17 cellular contexts compared by ENCODE assay signal in genomic region chr11:70500076-70500847, GRCh38.
DNase-seq lines count a peak whose midpoint lies in the region; ATAC-seq, FAIRE-seq and TF ChIP-seq lines count a peak whose summit lies in the region.
"Had no signal": no experiment of that assay in that cellular context is flagged by ENCODE, and none has a peak within 500 bp of the region (broad histone marks: within the 10 kb centered on the region; RNA-seq: fewer than 3 reads in every experiment).

No MANE protein-coding gene starts in this region.

- no peak for TF ChIP-seq POLR2A in K562 (conservative IDR thresholded peaks at IDR 0.05)
- TF ChIP-seq POLR2A in sigmoid colon (IDR thresholded peaks at IDR 0.05): no peak

- intact Hi-C loops in K562 (cut with micrococcal nuclease): no loop called here
- intact Hi-C loops in lower lobe of right lung (cut with DNase I): no loop called here
- intact Hi-C loops in sigmoid colon (cut with DNase I): no loop called here

- DNase-seq in K562 (ENCODE audit: extremely low read depth in 1 of 4, low spot score in 3 of 4) (no peak), lower lobe of right lung (peak; percentile 37), sigmoid colon (peak; percentile 53), GM10248 (ENCODE audit: extremely low spot score) (no peak), NCI-H2081 (lab: John Stamatoyannopoulos, UW) (no peak)
- DNase-seq in stimulated activated CD4-positive, alpha-beta T cell treated with anti-CD3 and anti-CD28 coated beads, Interleukin-2, amount 100 ng/mL, for 48 hours: no peak
- DNase-seq: Calu3; CD4-positive, alpha-beta T cell; KBM-7; NCI-H1417 treated with DMSO at 0.1 percent for 48 hours; NCI-H1930; NCI-H2171; NCI-H446; NK-92 treated with Interleukin-12 subunit alpha and Interleukin-12 subunit beta, amount 100 ng/mL, for 24 hours had no signal

- CTCF ChIA-PET in K562 (lab: Yijun Ruan, JAX; ENCODE audit: low intra/inter-chr PET ratio): no interaction called here
- CTCF ChIA-PET in GM10248 (lab: Yijun Ruan, JAX): no interaction called here

- H3K79me2 ChIP-seq in K562 (ENCODE audit: control insufficient read depth, insufficient read depth, low read length): no peaks in the 10 kb centered on the region

- TF ChIP-seq RAD21 in K562 (CRISPR knock-in tag; conservative IDR thresholded peaks at IDR 0.05 in 1 of 2, IDR thresholded peaks at IDR 0.05 in 1 of 2): no peak

- no peaks in the 10 kb centered on the region for H3K9me3 ChIP-seq in BLaER1 treated with 17β-estradiol and CSF1 and Interleukin-3, amounts not matched to agents 10 nM and 100 nM (replicated peaks in 1 of 11)
- H3K9me3 ChIP-seq in K562 (replicated peaks; ENCODE audit: control insufficient read depth, insufficient read depth, low read depth, low read length) (no peaks in the 10 kb centered on the region), lower lobe of right lung (no peaks in the 10 kb centered on the region), sigmoid colon (no peaks in the 10 kb centered on the region)

- peaks cover 0 to 16% (median 0%) of the 10 kb centered on the region in 11 experiments; a peak in 3 of 22 replicates for H4K20me1 ChIP-seq in BLaER1 treated with 17β-estradiol and CSF1 and Interleukin-3, amounts not matched to agents 10 nM and 100 nM
- peaks cover 8% of the 10 kb centered on the region for H4K20me1 ChIP-seq in K562 (replicated peaks; ENCODE audit: control insufficient read depth, insufficient read depth, low read length)

- H3K36me3 ChIP-seq in BLaER1 treated with 17β-estradiol and CSF1 and Interleukin-3, amounts not matched to agents 10 nM and 100 nM: no peaks in the 10 kb centered on the region
- H3K36me3 ChIP-seq in K562 (ENCODE audit: control insufficient read depth, insufficient read depth, low read length) (no peaks in the 10 kb centered on the region), lower lobe of right lung (no peaks in the 10 kb centered on the region), sigmoid colon (no peaks in the 10 kb centered on the region)
- H3K36me3 ChIP-seq: SJSA1 had no signal

- TF ChIP-seq EP300 in K562 (IDR thresholded peaks at IDR 0.05; ENCODE audit: low read length) (no peak), sigmoid colon (IDR thresholded peaks at IDR 0.05) (no peak)

- no peaks in the 10 kb centered on the region for H3K27me3 ChIP-seq in BLaER1 treated with 17β-estradiol and CSF1 and Interleukin-3, amounts not matched to agents 10 nM and 100 nM
- peaks cover 39 to 94% of the 10 kb centered on the region in 2 experiments; a peak in 4 of 5 replicates for H3K27me3 ChIP-seq in K562 (ENCODE audit: control insufficient read depth in 2 of 2, insufficient read depth in 2 of 2, low read length in 2 of 2)
- H3K27me3 ChIP-seq in lower lobe of right lung (ENCODE audit: low read depth): no peaks in the 10 kb centered on the region
- no peaks in the 10 kb centered on the region for H3K27me3 ChIP-seq in sigmoid colon

- POLR2A ChIA-PET in K562 (lab: Yijun Ruan, JAX) (interaction anchor here (0.5 to 0.6 kb wide), 2 partner anchors 225 to 418 kb away, joined by 3 read pairs; no protein-coding TSS in a partner anchor), GM10248 (lab: Yijun Ruan, JAX) (no interaction called here)

- 0% methylated on average over 19 of the region's 25 CpGs for WGBS in K562 (ENCODE audit: insufficient coverage, low coverage, missing lambda C conversion rate)
- 95% methylated on average over 25 of the region's 25 CpGs for WGBS in sigmoid colon, 2 donors

- H2AFZ ChIP-seq in K562 (ENCODE audit: low read depth, low read length): no peak overlapping the region
- H2AFZ ChIP-seq: GM23248 had no signal

- no peak overlapping the region for H3K27ac ChIP-seq in BLaER1 treated with 17β-estradiol and CSF1 and Interleukin-3, amounts not matched to agents 10 nM and 100 nM
- H3K27ac ChIP-seq in K562 (ENCODE audit: extremely low read depth, low read depth, low read length) (no peak overlapping the region), lower lobe of right lung (no peak overlapping the region), sigmoid colon (no peak overlapping the region)
- H3K27ac ChIP-seq: GM23248, SJSA1 had no signal

- H3K9ac ChIP-seq in BLaER1 treated with 17β-estradiol and CSF1 and Interleukin-3, amounts not matched to agents 10 nM and 100 nM: 0 out of 22 replicates have a peak overlapping the region, but pooled peaks of 2 of the 11 experiments have one; percentile 18 to 24
- no peak overlapping the region for H3K9ac ChIP-seq in K562 (ENCODE audit: insufficient read depth in 1 of 2, low read depth in 2 of 2, low read length in 2 of 2)
- H3K9ac ChIP-seq: GM23248 had no signal

- ATAC-seq in K562 (peak; percentile 35; the same call in 1 of the 3 replicates), lower lobe of right lung (no peak)

- H3K4me2 ChIP-seq in BLaER1 treated with 17β-estradiol and CSF1 and Interleukin-3, amounts not matched to agents 10 nM and 100 nM: peak overlapping the region in 8 of 11 experiments; percentile 26 to 60 (median 48); a peak in 13 of 22 replicates
- H3K4me2 ChIP-seq in K562 (ENCODE audit: insufficient read depth, low read length): no peak overlapping the region

- in situ Hi-C loops in K562 (cut with MboI): loop anchor here (25.0 kb wide), 1 partner anchor 562 kb away; no protein-coding TSS in a partner anchor

- H3K4me1 ChIP-seq in BLaER1 treated with 17β-estradiol and CSF1 and Interleukin-3, amounts not matched to agents 10 nM and 100 nM: peaks cover 0 to 44% (median 21%) of the 10 kb centered on the region in 10 experiments; a peak in 12 of 20 replicates
- H3K4me1 ChIP-seq in K562 (replicated peaks in 1 of 2; ENCODE audit: control insufficient read depth in 2 of 2, insufficient read depth in 2 of 2, low read length in 2 of 2) (peaks cover 0 to 3% of the 10 kb centered on the region in 2 experiments; a peak in 1 of 5 replicates), lower lobe of right lung (no peaks in the 10 kb centered on the region), sigmoid colon (no peaks in the 10 kb centered on the region)

- no peak overlapping the region for H3K4me3 ChIP-seq in BLaER1 treated with 17β-estradiol and CSF1 and Interleukin-3, amounts not matched to agents 10 nM and 100 nM
- no peak overlapping the region for H3K4me3 ChIP-seq in K562
- no peak overlapping the region for H3K4me3 ChIP-seq in lower lobe of right lung
- H3K4me3 ChIP-seq in sigmoid colon: no peak overlapping the region
- H3K4me3 ChIP-seq: GM23248, SJSA1 had no signal

- no peak for FAIRE-seq in K562 (lab: Jason Lieb, UNC)

- BruUV-seq in K562 (replicated peaks; lab: Mats Ljungman, UMichigan): no TSS peak

- no peaks in the 10 kb centered on the region for H3K9me1 ChIP-seq in K562 (ENCODE audit: control insufficient read depth, insufficient read depth, low read length)

- no peak for TF ChIP-seq CTCF in K562 (IDR thresholded peaks at IDR 0.05 in 2 of 3, conservative IDR thresholded peaks at IDR 0.05 in 1 of 3; ENCODE audit: insufficient read depth in 2 of 3, low read depth in 1 of 3, low read length in 3 of 3)
- TF ChIP-seq CTCF in lower lobe of right lung (IDR thresholded peaks at IDR 0.05): no peak
- no peak for TF ChIP-seq CTCF in sigmoid colon (IDR thresholded peaks at IDR 0.05)
- TF ChIP-seq CTCF in GM10248 (IDR thresholded peaks at IDR 0.05; ENCODE audit: control extremely low read depth, extremely low read depth, low read depth, missing control alignments): no peak

TF ChIP-seq in K562, 482 proteins besides CTCF, POLR2A, EP300 and RAD21:
- TF ChIP-seq NCOA4 (IDR thresholded peaks at IDR 0.05; ENCODE audit: partially characterized antibody) (no peak), HNRNPLL (IDR thresholded peaks at IDR 0.05; ENCODE audit: low read depth, low read length, poor library complexity, severe bottlenecking) (peak; percentile 71)

Comparison
In these comparisons a context has a peak if more than half of its experiments do, and no peak if none do; other contexts are left out.
1. DNase-seq: peak in lower lobe of right lung (single experiment) and sigmoid colon (single experiment); none in K562 (0 of 4), stimulated activated CD4-positive, alpha-beta T cell treated with anti-CD3 and anti-CD28 coated beads, Interleukin-2, amount 100 ng/mL, for 48 hours (0 of 2), GM10248 (single experiment) and NCI-H2081 (0 of 2).